ENCODE assay signal across 15 cellular contexts in the genomic region with DNA sequence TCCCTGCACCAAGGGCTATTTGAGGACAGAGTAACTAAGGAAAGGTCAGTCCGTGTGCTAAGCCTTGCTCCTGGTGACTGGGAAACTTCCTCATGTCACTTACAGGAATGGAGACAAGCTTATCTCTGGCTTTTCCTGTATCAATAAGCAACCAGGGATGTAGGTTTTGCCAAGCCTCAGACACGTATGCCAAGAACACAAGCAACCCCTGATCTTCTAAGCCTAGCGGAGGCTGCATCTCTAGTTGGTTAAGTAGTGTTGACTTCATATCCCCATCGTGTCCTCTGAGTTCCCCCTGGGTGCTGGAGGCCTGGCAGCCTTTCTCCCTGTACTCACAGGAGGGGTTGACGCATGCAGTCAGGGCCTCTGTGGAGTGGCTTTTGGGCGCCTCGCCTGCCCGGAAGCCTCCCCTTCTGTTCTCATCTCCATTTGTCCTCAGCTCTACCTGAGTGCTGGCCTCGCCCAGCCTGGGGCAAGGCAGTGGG. TPM values are rescaled to one million over a fixed set of nuclear protein-coding genes. Genes with fewer than 3 reads are reported as not detected.
A peak's percentile ranks its signal among the peaks of the same experiment; 100 is the strongest.
DNase-seq lines count a peak whose midpoint lies in the region; ATAC-seq and TF ChIP-seq lines count a peak whose summit lies in the region.
"Had no signal": no experiment of that assay in that cellular context is flagged by ENCODE, and none has a peak within 500 bp of the region (broad histone marks: within the 10 kb centered on the region; RNA-seq: fewer than 3 reads in every experiment).

No MANE protein-coding gene starts in this region.

- intact Hi-C loops in OCI-LY7 (cut with micrococcal nuclease; ENCODE audit: unreplicated experiment), result no loop called here

- POLR2A ChIA-PET in OCI-LY7 (lab: Charles Lee), result no interaction called here

- no peaks in the 10 kb centered on the region for H3K79me1 ChIP-seq in mesenchymal stem cell (replicated peaks; ENCODE audit: low read length, poor library complexity, severe bottlenecking)

- H2BK120ac ChIP-seq in mesenchymal stem cell (ENCODE audit: low read depth, low read length), result no peak overlapping the region

- H2BK15ac ChIP-seq in mesenchymal stem cell (ENCODE audit: low read depth, poor library complexity, severe bottlenecking), result no peak overlapping the region

- no peak overlapping the region for H3K23ac ChIP-seq in mesenchymal stem cell (ENCODE audit: low read length in 2 of 2)

- H3K36me3 ChIP-seq in mesenchymal stem cell (ENCODE audit: control insufficient read depth in 1 of 2, insufficient read depth in 2 of 2, low read depth in 1 of 2, low read length in 2 of 2) (no peaks in the 10 kb centered on the region), subcutaneous abdominal adipose tissue (ENCODE audit: control insufficient read depth in 5 of 5, insufficient read depth in 5 of 5, low read length in 5 of 5) (no peaks in the 10 kb centered on the region), OCI-LY7 (ENCODE audit: insufficient read depth, low read length) (no peaks in the 10 kb centered on the region)

- no peaks in the 10 kb centered on the region for H3K9me2 ChIP-seq in OCI-LY7 (ENCODE audit: insufficient read depth, low read length)

- H3K27ac ChIP-seq in VCaP (peak overlapping the region; percentile 93), mesenchymal stem cell (ENCODE audit: low read length, poor library complexity, severe bottlenecking) (no peak overlapping the region), subcutaneous abdominal adipose tissue (ENCODE audit: low read depth, low read length) (peak overlapping the region; percentile 87), OCI-LY7 (ENCODE audit: low read depth, low read length, poor library complexity, severe bottlenecking) (no peak overlapping the region)

- no peak overlapping the region for H2AK5ac ChIP-seq in mesenchymal stem cell (ENCODE audit: low read length, severe bottlenecking)

- H2AFZ ChIP-seq in mesenchymal stem cell (ENCODE audit: low read depth, low read length), result no peak overlapping the region
- no peak overlapping the region for H2AFZ ChIP-seq in OCI-LY7 (ENCODE audit: low read length)

- peak overlapping the region; percentile 52 for H4K91ac ChIP-seq in mesenchymal stem cell (ENCODE audit: low read length)

- no peak overlapping the region for H2BK12ac ChIP-seq in mesenchymal stem cell (ENCODE audit: low read length in 2 of 2)

- no TSS peak for BruUV-seq in OCI-LY7 (replicated peaks; lab: Mats Ljungman, UMichigan)

- H4K8ac ChIP-seq in mesenchymal stem cell (ENCODE audit: low read length), result no peak overlapping the region

- no peak overlapping the region for H3K14ac ChIP-seq in mesenchymal stem cell (ENCODE audit: low read length in 2 of 2)

- H3K79me2 ChIP-seq in OCI-LY7 (ENCODE audit: insufficient read depth, low read depth, low read length), result no peaks in the 10 kb centered on the region

- H3K27me3 ChIP-seq in mesenchymal stem cell (ENCODE audit: control insufficient read depth in 1 of 2, insufficient read depth in 1 of 2, low read length in 2 of 2), result peaks cover 0 to 58% of the 10 kb centered on the region in 2 experiments
- H3K27me3 ChIP-seq in subcutaneous abdominal adipose tissue (ENCODE audit: control insufficient read depth in 5 of 5, insufficient read depth in 4 of 5, low read length in 5 of 5), result peaks cover 0 to 6% (median 0%) of the 10 kb centered on the region in 5 donors

- WGBS in mesenchymal stem cell, result 84% methylated on average over 9 of the region's 9 CpGs

- TF ChIP-seq CTCF in VCaP (conservative IDR thresholded peaks at IDR 0.05) (no peak), fibroblast of villous mesenchyme (IDR thresholded peaks at IDR 0.05; ENCODE audit: insufficient read depth, low read depth, low read length) (no peak), OCI-LY7 (conservative IDR thresholded peaks at IDR 0.05; ENCODE audit: low read length) (no peak)

- no peaks in the 10 kb centered on the region for H4K20me1 ChIP-seq in OCI-LY7 (ENCODE audit: insufficient read depth, low read length)

- peak; percentile 42 for DNase-seq in fibroblast of villous mesenchyme (ENCODE audit: low read depth)
- DNase-seq in mesenchymal stem cell, result no peak
- DNase-seq in NCI-H1092 treated with DMSO at 0.1 percent for 48 hours (lab: John Stamatoyannopoulos, UW), result no peak
- no peak for DNase-seq in OCI-LY7 (ENCODE audit: low spot score)
- DNase-seq: activated CD4-positive, alpha-beta T cell treated with anti-CD3 and anti-CD28 coated beads for 48 hours; activated T-cell treated with anti-CD3 and anti-CD28 coated beads, Interleukin-2, amount 50 U/mL, for 4 hours; amniotic stem cell; Calu3; NCI-H1694 treated with DMSO at 0.1 percent for 48 hours; NCI-H526 had no signal

- H3K4me2 ChIP-seq in mesenchymal stem cell (ENCODE audit: low read length, poor library complexity, severe bottlenecking) (no peak overlapping the region), OCI-LY7 (ENCODE audit: low read length) (no peak overlapping the region)

- CTCF ChIA-PET in OCI-LY7 (lab: Charles Lee; ENCODE audit: unreplicated experiment), result interaction anchor here (0.5 kb wide), 1 partner anchor 151 kb away, joined by 13 read pairs; no protein-coding TSS in a partner anchor

- H3K9ac ChIP-seq in mesenchymal stem cell (ENCODE audit: low read length) (no peak overlapping the region), subcutaneous abdominal adipose tissue (ENCODE audit: low read length in 5 of 5) (peak overlapping the region in 4 of 5 donors; percentile 43 to 88 (median 54))

- no peak overlapping the region for H2BK5ac ChIP-seq in mesenchymal stem cell (ENCODE audit: low read depth, low read length, poor library complexity, severe bottlenecking)

- H3K4ac ChIP-seq in mesenchymal stem cell (ENCODE audit: low read depth in 1 of 2, low read length in 2 of 2), result no peak overlapping the region

- H3K4me1 ChIP-seq in mesenchymal stem cell (ENCODE audit: control insufficient read depth, insufficient read depth, low read depth, low read length) (peaks cover 36% of the 10 kb centered on the region), subcutaneous abdominal adipose tissue (ENCODE audit: control insufficient read depth in 5 of 5, insufficient read depth in 5 of 5, low read length in 5 of 5) (peaks cover 33 to 79% (median 79%) of the 10 kb centered on the region in 5 donors), OCI-LY7 (ENCODE audit: insufficient read depth, low read length, poor library complexity, severe bottlenecking) (no peaks in the 10 kb centered on the region)

- H3K4me3 ChIP-seq in fibroblast of villous mesenchyme (ENCODE audit: low read depth, low read length) (no peak overlapping the region), mesenchymal stem cell (ENCODE audit: insufficient read depth in 1 of 2, low read depth in 1 of 2, low read length in 2 of 2) (no peak overlapping the region), subcutaneous abdominal adipose tissue (ENCODE audit: low read depth in 1 of 5, low read length in 5 of 5) (peak overlapping the region in 1 of 5 donors; percentile 82), OCI-LY7 (ENCODE audit: low read depth, low read length, poor library complexity, severe bottlenecking) (no peak overlapping the region)

- no peaks in the 10 kb centered on the region for H3K9me3 ChIP-seq in mesenchymal stem cell (ENCODE audit: control insufficient read depth, low read length)
- no peaks in the 10 kb centered on the region for H3K9me3 ChIP-seq in subcutaneous abdominal adipose tissue (ENCODE audit: control insufficient read depth in 5 of 5, low read length in 5 of 5)
- H3K9me3 ChIP-seq in OCI-LY7 (ENCODE audit: low read length), result no peaks in the 10 kb centered on the region

- no peak for ATAC-seq in GM18511 (IDR thresholded peaks at IDR 0.05; ENCODE audit: unreplicated experiment)
- no peak for ATAC-seq in HG02840 (IDR thresholded peaks at IDR 0.05; ENCODE audit: low FRiP score, unreplicated experiment)
- ATAC-seq: activated T-cell treated with anti-CD3 and anti-CD28 coated beads, Interleukin-2, amount 50 U/mL, for 4 hours had no signal

- no peak overlapping the region for H3K18ac ChIP-seq in mesenchymal stem cell (ENCODE audit: low read depth in 1 of 2, low read length in 2 of 2)

RNA-seq across cellular contexts. Expression of a gene that starts 1.4 kb away (rescaled TPM):
- 28.3 and 63.5 TPM in 2 replicates for total RNA-seq in fibroblast of villous mesenchyme
- 11.9 TPM for polyA plus RNA-seq in mesenchymal stem cell (2013, experiment 1 of 2)
- 13.6 TPM for polyA plus RNA-seq in mesenchymal stem cell (2013, experiment 2 of 2)
- not detected in 2 replicates for total RNA-seq in OCI-LY7 (2014; rRNA removed; shearing (Covaris generic))
- total RNA-seq in OCI-LY7 (2022), result not detected in 2 replicates
- total RNA-seq: T-helper 2 cell treated with Interferon-gamma antibody and Interleukin-4, amounts not matched to agents 100 ng/mL and 5 ng/mL, for 36 hours had no signal

RNA-seq across cellular contexts. Expression of a gene that starts 13.0 kb away (rescaled TPM):
- 49.6 and 63.9 TPM in 2 replicates for total RNA-seq in fibroblast of villous mesenchyme
- polyA plus RNA-seq in mesenchymal stem cell (2013, experiment 1 of 2), result 37.8 TPM
- polyA plus RNA-seq in mesenchymal stem cell (2013, experiment 2 of 2), result 38.3 TPM
- 36.3 and 37.2 TPM in 2 replicates for total RNA-seq in OCI-LY7 (2014; rRNA removed; shearing (Covaris generic))
- total RNA-seq in OCI-LY7 (2022), result 51.7 and 60.5 TPM in 2 replicates

RNA-seq across cellular contexts. Expression of a gene that starts 42.8 kb away (rescaled TPM):
- total RNA-seq in fibroblast of villous mesenchyme, result 297 and 325 TPM in 2 replicates
- polyA plus RNA-seq in mesenchymal stem cell (2013, experiment 1 of 2), result 349 TPM
- 351 TPM for polyA plus RNA-seq in mesenchymal stem cell (2013, experiment 2 of 2)
- total RNA-seq in OCI-LY7 (2014; rRNA removed; shearing (Covaris generic)), result 0.88 TPM in 1 of 2 replicates, not detected in the other
- 1.3 and 1.7 TPM in 2 replicates for total RNA-seq in OCI-LY7 (2022)

RNA-seq across cellular contexts. Expression of a gene that starts 52.1 kb away (rescaled TPM):
- total RNA-seq in fibroblast of villous mesenchyme, result 9.0 and 11.2 TPM in 2 replicates
- 6.9 TPM for polyA plus RNA-seq in mesenchymal stem cell (2013, experiment 1 of 2)
- polyA plus RNA-seq in mesenchymal stem cell (2013, experiment 2 of 2), result 5.8 TPM
- 8.4 and 13.9 TPM in 2 replicates for total RNA-seq in OCI-LY7 (2014; rRNA removed; shearing (Covaris generic))
- 31.4 and 35.1 TPM in 2 replicates for total RNA-seq in OCI-LY7 (2022)

Comparison
In these comparisons a context has a peak if more than half of its experiments do, and no peak if none do; other contexts are left out.
1. H3K27ac ChIP-seq: peak in VCaP (single experiment) and subcutaneous abdominal adipose tissue (single experiment); none in mesenchymal stem cell (single experiment) and OCI-LY7 (single experiment).
2. RNA of a gene that starts 1.4 kb away (total RNA-seq): 28.3 to 63.5 TPM in fibroblast of villous mesenchyme; not detected in OCI-LY7; every median in the first group is over 10 times any median in the second.
3. RNA of a gene that starts 42.8 kb away (total RNA-seq): 297 to 325 TPM in fibroblast of villous mesenchyme; 0.88 to 1.7 TPM in OCI-LY7; every median in the first group is over 100 times any median in the second.